ENCODE assay signal across 8 cellular contexts in the genomic region with DNA sequence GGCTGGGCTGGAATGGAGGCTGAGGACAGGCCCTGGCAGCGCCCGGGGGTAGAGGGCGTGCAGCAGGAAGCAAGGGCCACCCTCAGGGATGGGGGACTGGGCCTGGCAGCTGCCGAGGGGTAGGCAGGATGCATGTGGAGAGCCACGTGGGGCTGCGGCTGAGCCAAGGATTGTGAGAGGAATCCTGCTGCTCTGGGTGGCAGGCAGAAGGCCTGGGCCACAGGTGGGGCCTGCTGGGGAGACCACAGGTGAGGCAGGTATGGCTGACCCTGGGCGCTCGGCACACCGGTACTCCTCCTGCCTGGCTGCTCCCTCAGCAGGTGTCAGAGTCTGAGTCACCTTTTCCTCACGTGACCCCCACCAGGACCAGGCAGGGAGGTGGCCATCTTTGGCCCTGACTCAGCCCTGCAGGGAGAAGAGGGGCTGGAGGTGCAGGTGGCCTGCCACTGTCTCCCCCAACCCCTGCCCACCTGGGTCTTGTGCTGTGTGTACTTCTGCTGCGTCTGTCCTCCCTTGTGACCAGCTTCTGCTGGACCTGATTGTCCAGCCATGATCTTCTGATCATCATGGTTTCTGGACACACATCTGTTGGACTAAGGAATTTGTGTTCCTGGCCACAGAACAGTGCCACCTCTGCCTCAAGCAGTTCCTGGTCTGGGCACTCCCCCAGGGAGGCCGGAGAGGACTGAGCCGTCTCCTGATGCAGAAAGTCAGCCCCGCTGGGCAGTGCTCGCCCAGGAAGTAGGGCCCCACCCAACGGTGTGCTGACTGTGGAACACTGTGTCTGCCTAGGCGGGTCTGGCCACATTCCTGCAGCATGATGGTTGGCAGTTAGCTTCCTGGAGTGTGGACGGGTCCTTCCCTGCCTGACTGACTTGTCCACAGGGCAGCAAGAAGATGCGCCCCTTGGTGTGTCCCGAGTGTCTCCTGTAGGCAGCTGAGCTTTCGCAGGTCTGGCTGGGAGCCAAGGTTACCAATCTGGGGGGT. TPM values are rescaled to one million over a fixed set of nuclear protein-coding genes. Genes with fewer than 3 reads are reported as not detected.
DNase-seq lines count a peak whose midpoint lies in the region; ATAC-seq and TF ChIP-seq lines count a peak whose summit lies in the region.

No MANE protein-coding gene starts in this region.

- H3K36me3 Mint-ChIP-seq in CD8-positive, alpha-beta T cell = peaks cover 12% of the 10 kb centered on the region
- peaks cover 4% of the 10 kb centered on the region for H3K36me3 Mint-ChIP-seq in IgD-negative memory B cell
- peaks cover 11% of the 10 kb centered on the region for H3K36me3 Mint-ChIP-seq in activated CD4-positive, alpha-beta memory T cell treated with anti-CD3 and anti-CD28 coated beads, Interleukin-2, amount 10 ng/mL, durations not matched to agents 7 days and 5 days (ENCODE audit: low read depth)

- H3K9me3 ChIP-seq in CD8-positive, alpha-beta T cell (ENCODE audit: low read length) = no peaks in the 10 kb centered on the region
- no peaks in the 10 kb centered on the region for H3K9me3 ChIP-seq in gastroesophageal sphincter
- H3K9me3 ChIP-seq in gastrocnemius medialis = no peaks in the 10 kb centered on the region

- CTCF ChIA-PET in CD8-positive, alpha-beta T cell (lab: Charles Lee) = no interaction called here
- CTCF ChIA-PET in activated CD4-positive, alpha-beta memory T cell treated with anti-CD3 and anti-CD28 coated beads, Interleukin-2, amount 10 ng/mL, durations not matched to agents 7 days and 5 days (lab: Charles Lee) = no interaction called here
- CTCF ChIA-PET in HEK293T (lab: Yijun Ruan, JAX) = interaction anchor here (0.6 kb wide), 1 partner anchor 30 kb away, joined by 3 read pairs; no protein-coding TSS in a partner anchor

- peak overlapping the region; percentile 74 for H3K27ac Mint-ChIP-seq in CD8-positive, alpha-beta T cell
- peak overlapping the region in 2 of 3 donors; percentile 51 to 78 for H3K27ac Mint-ChIP-seq in IgD-negative memory B cell
- H3K27ac Mint-ChIP-seq in activated CD4-positive, alpha-beta memory T cell treated with anti-CD3 and anti-CD28 coated beads, Interleukin-2, amount 10 ng/mL, durations not matched to agents 7 days and 5 days = peak overlapping the region; percentile 38

- H3K27me3 ChIP-seq in CD8-positive, alpha-beta T cell (ENCODE audit: insufficient read depth, low read length) = no peaks in the 10 kb centered on the region
- no peaks in the 10 kb centered on the region for H3K27me3 ChIP-seq in gastroesophageal sphincter
- no peaks in the 10 kb centered on the region for H3K27me3 ChIP-seq in gastrocnemius medialis

- in situ Hi-C loops in gastrocnemius medialis (cut with MboI; ENCODE audit: low sequenced_read_pairs in 4 of 4) = no loop called here

- POLR2A ChIA-PET in CD8-positive, alpha-beta T cell (lab: Charles Lee) = no interaction called here
- POLR2A ChIA-PET in activated CD4-positive, alpha-beta memory T cell treated with anti-CD3 and anti-CD28 coated beads, Interleukin-2, amount 10 ng/mL, durations not matched to agents 7 days and 5 days (lab: Charles Lee) = no interaction called here
- POLR2A ChIA-PET in HEK293T (lab: Yijun Ruan, JAX) = no interaction called here

- TF ChIP-seq CTCF in CD8-positive, alpha-beta T cell (IDR thresholded peaks at IDR 0.05) = no peak
- no peak for TF ChIP-seq CTCF in gastroesophageal sphincter (IDR thresholded peaks at IDR 0.05)
- TF ChIP-seq CTCF in gastrocnemius medialis (IDR thresholded peaks at IDR 0.05 in 4 of 5, conservative IDR thresholded peaks at IDR 0.05 in 1 of 5) = no peak

- no peaks in the 10 kb centered on the region for H3K36me3 ChIP-seq in CD8-positive, alpha-beta T cell (ENCODE audit: insufficient read depth, low read length)
- peaks cover 0 to 38% of the 10 kb centered on the region in 2 donors for H3K36me3 ChIP-seq in gastroesophageal sphincter
- peaks cover 0 to 31% of the 10 kb centered on the region in 2 donors for H3K36me3 ChIP-seq in gastrocnemius medialis

- no peak for TF ChIP-seq EP300 in gastroesophageal sphincter (IDR thresholded peaks at IDR 0.05)

- peaks cover 29% of the 10 kb centered on the region for H3K4me1 ChIP-seq in CD8-positive, alpha-beta T cell (ENCODE audit: insufficient read depth, low read length)
- peaks cover 0 to 44% (median 20%) of the 10 kb centered on the region in 3 donors for H3K4me1 ChIP-seq in gastroesophageal sphincter
- peaks cover 21 to 28% of the 10 kb centered on the region in 2 donors for H3K4me1 ChIP-seq in gastrocnemius medialis

- H3K4me3 Mint-ChIP-seq in CD8-positive, alpha-beta T cell = no peak overlapping the region
- peak overlapping the region in 1 of 4 donors; percentile 23 for H3K4me3 Mint-ChIP-seq in IgD-negative memory B cell
- no peak overlapping the region for H3K4me3 Mint-ChIP-seq in activated CD4-positive, alpha-beta memory T cell treated with anti-CD3 and anti-CD28 coated beads, Interleukin-2, amount 10 ng/mL, durations not matched to agents 7 days and 5 days

- H3K9me3 Mint-ChIP-seq in CD8-positive, alpha-beta T cell = no peaks in the 10 kb centered on the region
- H3K9me3 Mint-ChIP-seq in IgD-negative memory B cell = no peaks in the 10 kb centered on the region
- no peaks in the 10 kb centered on the region for H3K9me3 Mint-ChIP-seq in activated CD4-positive, alpha-beta memory T cell treated with anti-CD3 and anti-CD28 coated beads, Interleukin-2, amount 10 ng/mL, durations not matched to agents 7 days and 5 days

- ATAC-seq in CD8-positive, alpha-beta T cell = peak; percentile 73
- ATAC-seq in gastroesophageal sphincter = peak; percentile 48
- ATAC-seq in gastrocnemius medialis = peak; percentile 48 to 63
- ATAC-seq in GM21526 (IDR thresholded peaks at IDR 0.05; ENCODE audit: low FRiP score, unreplicated experiment) = no peak

- intact Hi-C loops in CD8-positive, alpha-beta T cell (cut with DNase I, micrococcal nuclease) = no loop called here
- intact Hi-C loops in gastrocnemius medialis (cut with DNase I; ENCODE audit: low total_unique reads) = no loop called here

- H3K27me3 Mint-ChIP-seq in CD8-positive, alpha-beta T cell (ENCODE audit: low read depth) = no peaks in the 10 kb centered on the region
- H3K27me3 Mint-ChIP-seq in IgD-negative memory B cell = no peaks in the 10 kb centered on the region
- no peaks in the 10 kb centered on the region for H3K27me3 Mint-ChIP-seq in activated CD4-positive, alpha-beta memory T cell treated with anti-CD3 and anti-CD28 coated beads, Interleukin-2, amount 10 ng/mL, durations not matched to agents 7 days and 5 days

- WGBS in gastroesophageal sphincter (ENCODE audit: low coverage in 1 of 2), 2 donors = 30% methylated on average over 4 of the region's 21 CpGs; no CpG with 5 or more reads in 1 of the 2 donors

- no peak for TF ChIP-seq POLR2A in gastroesophageal sphincter (IDR thresholded peaks at IDR 0.05)
- TF ChIP-seq POLR2A in gastrocnemius medialis (IDR thresholded peaks at IDR 0.05) = no peak

- no peak overlapping the region for H3K27ac ChIP-seq in CD8-positive, alpha-beta T cell (ENCODE audit: low read depth, low read length)
- peak overlapping the region in 2 of 4 donors; percentile 8 to 16 for H3K27ac ChIP-seq in gastroesophageal sphincter
- H3K27ac ChIP-seq in gastrocnemius medialis = peak overlapping the region in 1 of 4 donors; percentile 54

- DNase-seq in CD8-positive, alpha-beta T cell = peak in 3 of 7 experiments; percentile 33 to 38 (median 36)
- DNase-seq in activated CD4-positive, alpha-beta memory T cell treated with anti-CD3 and anti-CD28 coated beads, Interleukin-2, amount 10 ng/mL, durations not matched to agents 7 days and 5 days = no peak
- peak in 1 of 2 donors; percentile 59 for DNase-seq in gastrocnemius medialis
- DNase-seq in cerebellar nuclear complex (lab: John Stamatoyannopoulos, UW) = no peak
- no peak for DNase-seq in HEK293T (ENCODE audit: extremely low spot score)

- H3K4me1 Mint-ChIP-seq in CD8-positive, alpha-beta T cell (ENCODE audit: low read depth) = peaks cover 30% of the 10 kb centered on the region
- H3K4me1 Mint-ChIP-seq in IgD-negative memory B cell = peaks cover 0 to 18% (median 10%) of the 10 kb centered on the region in 3 donors
- peaks cover 27% of the 10 kb centered on the region for H3K4me1 Mint-ChIP-seq in activated CD4-positive, alpha-beta memory T cell treated with anti-CD3 and anti-CD28 coated beads, Interleukin-2, amount 10 ng/mL, durations not matched to agents 7 days and 5 days

- H3K4me3 ChIP-seq in CD8-positive, alpha-beta T cell (ENCODE audit: low read depth, low read length) = no peak overlapping the region
- H3K4me3 ChIP-seq in gastroesophageal sphincter (no peak overlapping the region), gastrocnemius medialis (no peak overlapping the region)

TF ChIP-seq in HEK293T, 16 proteins besides CTCF, POLR2A, EP300 and RAD21 (continues in another document):
- TF ChIP-seq HDGF (IDR thresholded peaks at IDR 0.05; ENCODE audit: borderline replicate concordance) (no peak), FOXA1 (IDR thresholded peaks at IDR 0.05) (no peak), TARDBP (IDR thresholded peaks at IDR 0.05) (no peak), NFRKB (IDR thresholded peaks at IDR 0.05) (no peak), FOXM1 (IDR thresholded peaks at IDR 0.05; ENCODE audit: borderline replicate concordance) (no peak), ZNF384 (IDR thresholded peaks at IDR 0.05) (no peak)

RNA-seq across cellular contexts. Expression of a gene that starts 6.4 kb away (rescaled TPM):
- total RNA-seq in CD8-positive, alpha-beta T cell = 10 to 100 TPM; 30.8 to 35.9 TPM
- 49.2 TPM for polyA plus RNA-seq in IgD-negative memory B cell
- total RNA-seq in activated CD4-positive, alpha-beta memory T cell treated with anti-CD3 and anti-CD28 coated beads, Interleukin-2, amount 10 ng/mL, durations not matched to agents 7 days and 5 days = 10 to 100 TPM; 49.8 to 55.9 TPM
- 10 to 100 TPM; 16.0 to 25.1 (median 21.9) TPM for total RNA-seq in gastroesophageal sphincter
- total RNA-seq in gastrocnemius medialis = 10 to 100 TPM; 20.5 to 23.7 (median 23.3) TPM

RNA-seq across cellular contexts. Expression of a gene that starts 6.9 kb away (rescaled TPM):
- total RNA-seq in CD8-positive, alpha-beta T cell = 10 to 100 TPM; 83.1 to 86.2 TPM
- polyA plus RNA-seq in IgD-negative memory B cell = 39.1 TPM
- total RNA-seq in activated CD4-positive, alpha-beta memory T cell treated with anti-CD3 and anti-CD28 coated beads, Interleukin-2, amount 10 ng/mL, durations not matched to agents 7 days and 5 days = 10 to 100 TPM; 87.1 to 91.4 TPM
- total RNA-seq in gastroesophageal sphincter = 10 to 100 TPM; 49.2 to 79.7 (median 64.7) TPM
- total RNA-seq in gastrocnemius medialis = 10 to 100 TPM; 38.6 to 77.8 (median 54.3) TPM

RNA-seq across cellular contexts. Expression of a gene that starts 21.6 kb away (rescaled TPM):
- total RNA-seq in CD8-positive, alpha-beta T cell = 10 to 100 TPM in 1 of 2 experiments, 1 to 10 TPM in 1; 9.0 to 10.3 TPM
- 8.8 TPM for polyA plus RNA-seq in IgD-negative memory B cell
- total RNA-seq in activated CD4-positive, alpha-beta memory T cell treated with anti-CD3 and anti-CD28 coated beads, Interleukin-2, amount 10 ng/mL, durations not matched to agents 7 days and 5 days = 10 to 100 TPM; 24.0 to 25.4 TPM
- 10 to 100 TPM in 2 of 4 donors, 1 to 10 TPM in 2; 9.5 to 17.1 (median 13.2) TPM for total RNA-seq in gastroesophageal sphincter
- 10 to 100 TPM in 2 of 4 donors, 1 to 10 TPM in 2; 5.8 to 15.2 (median 11.8) TPM for total RNA-seq in gastrocnemius medialis

RNA-seq across cellular contexts. Expression of a gene that starts 33.2 kb away (rescaled TPM):
- total RNA-seq in CD8-positive, alpha-beta T cell = 10 to 100 TPM; 47.0 to 49.8 TPM
- 38.3 TPM for polyA plus RNA-seq in IgD-negative memory B cell
- total RNA-seq in activated CD4-positive, alpha-beta memory T cell treated with anti-CD3 and anti-CD28 coated beads, Interleukin-2, amount 10 ng/mL, durations not matched to agents 7 days and 5 days = 10 to 100 TPM; 31.9 to 34.2 TPM
- total RNA-seq in gastroesophageal sphincter = 10 to 100 TPM; 17.6 to 43.6 (median 27.8) TPM
- total RNA-seq in gastrocnemius medialis = 10 to 100 TPM in 3 of 4 donors, 1 to 10 TPM in 1; 10.0 to 25.2 (median 13.6) TPM
